In genomic region chr3:161333696-161334095, GRCh38 we compare ENCODE assay signal across 13 cellular contexts. TPM values are rescaled to one million over a fixed set of nuclear protein-coding genes. Genes with fewer than 3 reads are reported as not detected.
"Had no signal": no experiment of that assay in that cellular context is flagged by ENCODE, and none has a peak within 500 bp of the region (broad histone marks: within the 10 kb centered on the region; RNA-seq: fewer than 3 reads in every experiment).

No MANE protein-coding gene starts in this region.

- H3K36me3 ChIP-seq: gastrocnemius medialis, thoracic aorta had no signal

- H3K36me3 Mint-ChIP-seq: memory B cell; stimulated activated effector memory CD8-positive, alpha-beta T cell treated with anti-CD3 and anti-CD28 coated beads, Interleukin-12 subunit alpha, Interleukin-12 subunit beta, amount 100 ng/mL, for 72 hours had no signal

- DNase-seq: activated naive CD4-positive, alpha-beta T cell treated with anti-CD3 and anti-CD28 coated beads for 36 hours; endodermal cell; gastrocnemius medialis; left colon; natural killer cell; posterior cingulate gyrus; T-helper 17 cell had no signal

- H3K9me3 Mint-ChIP-seq: activated naive CD4-positive, alpha-beta T cell treated with anti-CD3 and anti-CD28 coated beads for 36 hours; endodermal cell; memory B cell; natural killer cell; stimulated activated effector memory CD8-positive, alpha-beta T cell treated with anti-CD3 and anti-CD28 coated beads, Interleukin-12 subunit alpha, Interleukin-12 subunit beta, amount 100 ng/mL, for 72 hours had no signal

- H3K27ac Mint-ChIP-seq: activated naive CD4-positive, alpha-beta T cell treated with anti-CD3 and anti-CD28 coated beads for 36 hours; endodermal cell; memory B cell; natural killer cell; stimulated activated effector memory CD8-positive, alpha-beta T cell treated with anti-CD3 and anti-CD28 coated beads, Interleukin-12 subunit alpha, Interleukin-12 subunit beta, amount 100 ng/mL, for 72 hours; T-helper 17 cell had no signal

- H3K4me1 Mint-ChIP-seq: endodermal cell; memory B cell; stimulated activated effector memory CD8-positive, alpha-beta T cell treated with anti-CD3 and anti-CD28 coated beads, Interleukin-12 subunit alpha, Interleukin-12 subunit beta, amount 100 ng/mL, for 72 hours; T-helper 17 cell had no signal

- H3K27me3 ChIP-seq: gastrocnemius medialis had no signal

- H3K4me3 ChIP-seq: gastrocnemius medialis, thoracic aorta had no signal

- ATAC-seq: gastrocnemius medialis; left colon; natural killer cell; stimulated activated effector memory CD8-positive, alpha-beta T cell treated with anti-CD3 and anti-CD28 coated beads, Interleukin-12 subunit alpha, Interleukin-12 subunit beta, amount 100 ng/mL, for 72 hours; T-helper 17 cell had no signal

- H3K4me3 Mint-ChIP-seq: activated naive CD4-positive, alpha-beta T cell treated with anti-CD3 and anti-CD28 coated beads for 36 hours; endodermal cell; memory B cell; natural killer cell; stimulated activated effector memory CD8-positive, alpha-beta T cell treated with anti-CD3 and anti-CD28 coated beads, Interleukin-12 subunit alpha, Interleukin-12 subunit beta, amount 100 ng/mL, for 72 hours; T-helper 17 cell had no signal

- H3K27ac ChIP-seq: gastrocnemius medialis, thoracic aorta had no signal

- H3K9me3 ChIP-seq: gastrocnemius medialis, thoracic aorta had no signal

RNA-seq across cellular contexts. Expression of gene SPTSSB, which starts 37.6 kb away (rescaled TPM):
- total RNA-seq: activated CD8-positive, alpha-beta memory T cell treated with anti-CD3 and anti-CD28 coated beads for 36 hours; activated naive CD4-positive, alpha-beta T cell treated with anti-CD3 and anti-CD28 coated beads for 36 hours; dermis microvascular lymphatic vessel endothelial cell; epithelial cell of proximal tubule; gastrocnemius medialis; thoracic aorta had no signal
